Comparison of ENCODE assay signal across 20 cellular contexts in genomic region chr14:42992930-42993329, GRCh38.
DNase-seq lines count a peak whose midpoint lies in the region; ATAC-seq, FAIRE-seq and TF ChIP-seq lines count a peak whose summit lies in the region.
"Had no signal": no experiment of that assay in that cellular context is flagged by ENCODE, and none has a peak within 500 bp of the region (broad histone marks: within the 10 kb centered on the region; RNA-seq: fewer than 3 reads in every experiment).

No MANE protein-coding gene starts in this region.

- H3K4me1 ChIP-seq in HepG2 (ENCODE audit: insufficient read depth, low read length) (no peaks in the 10 kb centered on the region), right lobe of liver (no peaks in the 10 kb centered on the region), GM12878 (ENCODE audit: control insufficient read depth, insufficient read depth, low read length) (no peaks in the 10 kb centered on the region)
- H3K4me1 ChIP-seq: A549; BLaER1 treated with 17β-estradiol and CSF1 and Interleukin-3, amounts not matched to agents 10 nM and 100 nM; Caco-2 had no signal

- H3K27ac ChIP-seq in HepG2 (ENCODE audit: extremely low read length, insufficient read depth, low read length): no peak overlapping the region
- H3K27ac ChIP-seq in right lobe of liver: no peak overlapping the region
- H3K27ac ChIP-seq in GM12878 (ENCODE audit: control insufficient read depth, insufficient read depth): no peak overlapping the region
- H3K27ac ChIP-seq: 22Rv1; A549; BLaER1 treated with 17β-estradiol and CSF1 and Interleukin-3, amounts not matched to agents 10 nM and 100 nM; C4-2B had no signal

- CTCF ChIA-PET in HepG2 (lab: Yijun Ruan, JAX; ENCODE audit: low intra/inter-chr PET ratio, low total read pairs) (no interaction called here), GM12878 (lab: Yijun Ruan, JAX) (no interaction called here)

- peaks cover 91% of the 10 kb centered on the region for H3K9me3 ChIP-seq in HepG2 (ENCODE audit: low read length)
- no peaks in the 10 kb centered on the region for H3K9me3 ChIP-seq in right lobe of liver
- H3K9me3 ChIP-seq in GM12878 (replicated peaks; ENCODE audit: control insufficient read depth, insufficient read depth, low read length): no peaks in the 10 kb centered on the region; the same call in 2 of the 3 replicates
- H3K9me3 ChIP-seq: A549, Caco-2 had no signal

- DNase-seq in HepG2 (ENCODE audit: low spot score) (no peak), right lobe of liver (no peak), GM12878 (ENCODE audit: low read depth, low spot score) (no peak), NCI-H526 (lab: John Stamatoyannopoulos, UW) (no peak), NAMALWA (ENCODE audit: low spot score) (no peak)
- DNase-seq: AML-193; Caco-2; Calu3; CD4-positive, alpha-beta T cell; CD8-positive, alpha-beta T cell; DMS79 treated with DMSO at 0.1 percent for 48 hours; GF-D8 had no signal

- no TSS peak for BruUV-seq in HepG2 (replicated peaks; lab: Mats Ljungman, UMichigan)
- no TSS peak for BruUV-seq in GM12878 (replicated peaks; lab: Mats Ljungman, UMichigan)

- FAIRE-seq in HepG2 (lab: Jason Lieb, UNC) (no peak), GM12878 (lab: Jason Lieb, UNC) (no peak)
- FAIRE-seq: A549, D721Med, G401.6, GM12892, GM18507 had no signal

- TF ChIP-seq POLR2A in HepG2 (IDR thresholded peaks at IDR 0.05; ENCODE audit: insufficient read depth in 1 of 2, low read depth in 2 of 2, low read length in 2 of 2) (no peak), right lobe of liver (IDR thresholded peaks at IDR 0.05) (no peak), GM12878 (IDR thresholded peaks at IDR 0.05; ENCODE audit: low read depth, low read length) (no peak)

- TF ChIP-seq RAD21 in HepG2 (CRISPR knock-in tag; IDR thresholded peaks at IDR 0.05) (no peak), GM12878 (IDR thresholded peaks at IDR 0.05; ENCODE audit: insufficient read depth, low read depth, low read length) (no peak)

- no peak overlapping the region for H3K4me3 ChIP-seq in HepG2 (replicated peaks in 1 of 3; ENCODE audit: insufficient read depth in 1 of 3, low read depth in 2 of 3, low read length in 3 of 3)
- H3K4me3 ChIP-seq in right lobe of liver: no peak overlapping the region
- no peak overlapping the region for H3K4me3 ChIP-seq in GM12878
- H3K4me3 ChIP-seq: A549; BLaER1 treated with 17β-estradiol and CSF1 and Interleukin-3, amounts not matched to agents 10 nM and 100 nM had no signal

- H3K36me3 ChIP-seq in HepG2 (replicated peaks in 1 of 2; ENCODE audit: control insufficient read depth in 1 of 2, insufficient read depth in 2 of 2, low read length in 2 of 2) (no peaks in the 10 kb centered on the region), right lobe of liver (no peaks in the 10 kb centered on the region), GM12878 (ENCODE audit: control insufficient read depth in 2 of 2, insufficient read depth in 2 of 2, low read length in 1 of 2) (no peaks in the 10 kb centered on the region)
- H3K36me3 ChIP-seq: BLaER1 treated with 17β-estradiol and CSF1 and Interleukin-3, amounts not matched to agents 10 nM and 100 nM had no signal

- ATAC-seq in HepG2: no peak
- ATAC-seq in right lobe of liver: no peak
- no peak for ATAC-seq in GM12878
- ATAC-seq: CD8-positive, alpha-beta T cell had no signal

- no peaks in the 10 kb centered on the region for H4K20me1 ChIP-seq in HepG2 (ENCODE audit: insufficient read depth, low read length)
- H4K20me1 ChIP-seq in GM12878 (ENCODE audit: control insufficient read depth, insufficient read depth): no peaks in the 10 kb centered on the region
- H4K20me1 ChIP-seq: BLaER1 treated with 17β-estradiol and CSF1 and Interleukin-3, amounts not matched to agents 10 nM and 100 nM had no signal

- POLR2A ChIA-PET in HepG2 (lab: Yijun Ruan, JAX) (no interaction called here), GM12878 (lab: Charles Lee) (no interaction called here)

- H2AFZ ChIP-seq in HepG2 (ENCODE audit: low read length) (no peak overlapping the region), GM12878 (ENCODE audit: control insufficient read depth, low read depth, low read length) (no peak overlapping the region)

- intact Hi-C loops in HepG2 (cut with micrococcal nuclease; ENCODE audit: unreplicated experiment) (no loop called here), right lobe of liver (cut with DNase I) (no loop called here), GM12878 (cut with micrococcal nuclease; ENCODE audit: unreplicated experiment) (no loop called here)

- no peaks in the 10 kb centered on the region for H3K27me3 ChIP-seq in HepG2 (ENCODE audit: control insufficient read depth in 1 of 2, insufficient read depth in 2 of 2, low read length in 2 of 2)
- H3K27me3 ChIP-seq in right lobe of liver: no peaks in the 10 kb centered on the region
- H3K27me3 ChIP-seq in GM12878 (replicated peaks in 1 of 2; ENCODE audit: control insufficient read depth in 2 of 2, insufficient read depth in 2 of 2, low read length in 1 of 2): no peaks in the 10 kb centered on the region
- H3K27me3 ChIP-seq: BLaER1 treated with 17β-estradiol and CSF1 and Interleukin-3, amounts not matched to agents 10 nM and 100 nM had no signal

- 2% methylated on average over 1 of the region's 1 CpG for WGBS in HepG2 (ENCODE audit: low lambda C conversion rate)
- 30% methylated on average over 1 of the region's 1 CpG for WGBS in right lobe of liver (ENCODE audit: insufficient coverage, low coverage, low lambda C conversion rate, missing lambda C conversion rate)
- WGBS in GM12878 (ENCODE audit: insufficient coverage, insufficient replicate concordance, low lambda C conversion rate, missing lambda C conversion rate): 7% methylated on average over 1 of the region's 1 CpG

- in situ Hi-C loops in HepG2 (cut with HindIII; ENCODE audit: extremely low pct_ligation_motif_present, low pct_unique_long_range_greater_than_20kb) (no loop called here), GM12878 (cut with MboI) (no loop called here)

- RAD21 ChIA-PET in GM12878 (lab: Charles Lee; ENCODE audit: unreplicated experiment): no interaction called here

- SMC1A ChIA-PET in GM12878 (lab: Charles Lee; ENCODE audit: uncharacterized antibody, unreplicated experiment): no interaction called here

- H3K4me2 ChIP-seq in HepG2 (ENCODE audit: low read depth, low read length) (no peak overlapping the region), GM12878 (ENCODE audit: control insufficient read depth, insufficient read depth) (no peak overlapping the region)
- H3K4me2 ChIP-seq: A549; BLaER1 treated with 17β-estradiol and CSF1 and Interleukin-3, amounts not matched to agents 10 nM and 100 nM had no signal

- H3K79me2 ChIP-seq in HepG2 (ENCODE audit: insufficient read depth, low read length): no peaks in the 10 kb centered on the region
- no peaks in the 10 kb centered on the region for H3K79me2 ChIP-seq in GM12878 (ENCODE audit: control insufficient read depth, insufficient read depth, low read length)

- TF ChIP-seq EP300 in HepG2 (IDR thresholded peaks at IDR 0.05; ENCODE audit: low read depth in 2 of 2, low read length in 2 of 2) (no peak), HepG2 (CRISPR knock-in tag; IDR thresholded peaks at IDR 0.05; ENCODE audit: borderline replicate concordance) (no peak), GM12878 (IDR thresholded peaks at IDR 0.05; ENCODE audit: borderline replicate concordance in 1 of 2, control insufficient read depth in 1 of 2, low read depth in 2 of 2, low read length in 2 of 2) (no peak)

- TF ChIP-seq CTCF in HepG2 (CRISPR knock-in tag; IDR thresholded peaks at IDR 0.05) (no peak), right lobe of liver (IDR thresholded peaks at IDR 0.05) (no peak), GM12878 (IDR thresholded peaks at IDR 0.05 in 2 of 3, conservative IDR thresholded peaks at IDR 0.05 in 1 of 3; ENCODE audit: control insufficient read depth in 2 of 3, extremely low read depth in 1 of 3, insufficient read depth in 1 of 3, low read depth in 3 of 3, low read length in 3 of 3) (no peak)

- H3K9ac ChIP-seq in HepG2 (ENCODE audit: insufficient read depth, low read depth, low read length): no peak overlapping the region
- H3K9ac ChIP-seq in GM12878 (ENCODE audit: control insufficient read depth, insufficient read depth, low read length): no peak overlapping the region
- H3K9ac ChIP-seq: BLaER1 treated with 17β-estradiol and CSF1 and Interleukin-3, amounts not matched to agents 10 nM and 100 nM had no signal

TF ChIP-seq in HepG2, 621 proteins besides CTCF, POLR2A, EP300 and RAD21 (continues in another document):
- peak; percentile 94 for TF ChIP-seq RAD51 (IDR thresholded peaks at IDR 0.05; ENCODE audit: borderline replicate concordance)

TF ChIP-seq in GM12878, 131 proteins besides CTCF, POLR2A, EP300 and RAD21:
- TF ChIP-seq NRF1 (conservative IDR thresholded peaks at IDR 0.05; ENCODE audit: low read depth, low read length) (no peak), NFYA (IDR thresholded peaks at IDR 0.05; ENCODE audit: borderline replicate concordance, low read depth, low read length) (no peak), ZZZ3 (IDR thresholded peaks at IDR 0.05; ENCODE audit: control insufficient read depth, insufficient read length, low read depth) (no peak), RAD51 (IDR thresholded peaks at IDR 0.05) (peak; percentile 32; the same call in 1 of the 2 replicates), CHD1 (IDR thresholded peaks at IDR 0.05; ENCODE audit: low read depth, low read length) (no peak), EZH2 (IDR thresholded peaks at IDR 0.05; ENCODE audit: borderline replicate concordance, control insufficient read depth, low read depth, low read length) (no peak), CEBPB (IDR thresholded peaks at IDR 0.05; ENCODE audit: borderline replicate concordance in 1 of 2, low read depth in 2 of 2, low read length in 2 of 2) (no peak)

Comparison
In these comparisons a context has a peak if more than half of its experiments do, and no peak if none do; other contexts are left out.
1. Of the 75 proteins assayed by ChIP-seq in both HepG2 and GM12878: peak only in HepG2: none; only in GM12878: none; in both: RAD51; in neither: 73; mixed calls (peak in some experiments, not most) for 1.